Comparison of ENCODE assay signal across 8 cellular contexts in genomic region chr13:94711561-94712286, GRCh38. TPM values are rescaled to one million over a fixed set of nuclear protein-coding genes. Genes with fewer than 3 reads are reported as not detected.
DNase-seq lines count a peak whose midpoint lies in the region; ATAC-seq and TF ChIP-seq lines count a peak whose summit lies in the region.

No MANE protein-coding gene starts in this region.

- H3K9me2 ChIP-seq in Karpas-422 (replicated peaks; ENCODE audit: insufficient read depth, low read length), result no peaks in the 10 kb centered on the region

- no peaks in the 10 kb centered on the region for H3K9me3 ChIP-seq in RWPE2 (ENCODE audit: severe bottlenecking)
- H3K9me3 ChIP-seq in Karpas-422 (ENCODE audit: low read length), result no peaks in the 10 kb centered on the region

- H3K4me3 ChIP-seq in RWPE2 (ENCODE audit: severe bottlenecking) (peak overlapping the region; percentile 10), fibroblast of the aortic adventitia (ENCODE audit: low read depth, low read length) (peak overlapping the region; percentile 17), Karpas-422 (ENCODE audit: low read length) (no peak overlapping the region)

- H3K4me1 ChIP-seq in RWPE2 (ENCODE audit: insufficient read depth, poor library complexity, severe bottlenecking) (no peaks in the 10 kb centered on the region), Karpas-422 (ENCODE audit: low read length) (no peaks in the 10 kb centered on the region)

- no peaks in the 10 kb centered on the region for H3K79me2 ChIP-seq in Karpas-422 (ENCODE audit: low read length)

- CTCF ChIA-PET in GM10248 (lab: Yijun Ruan, JAX), result no interaction called here

- H3K27me3 ChIP-seq in RWPE2 (ENCODE audit: insufficient read depth, poor library complexity, severe bottlenecking) (peaks cover 97% of the 10 kb centered on the region), Karpas-422 (ENCODE audit: low read length) (no peaks in the 10 kb centered on the region)

- ATAC-seq in GM21723 (IDR thresholded peaks at IDR 0.05; ENCODE audit: unreplicated experiment), result peak; percentile 34
- ATAC-seq in RWPE2 (ENCODE audit: low read depth), result peak; percentile 17; the same call in 2 of the 3 replicates
- no peak for ATAC-seq in GM19324 (IDR thresholded peaks at IDR 0.05; ENCODE audit: low FRiP score, unreplicated experiment)

- no peak overlapping the region for H3K27ac ChIP-seq in RWPE2 (ENCODE audit: poor library complexity, severe bottlenecking)
- no peak overlapping the region for H3K27ac ChIP-seq in Karpas-422 (ENCODE audit: low read length)

- TF ChIP-seq CTCF in GM13976 (IDR thresholded peaks at IDR 0.05; ENCODE audit: borderline replicate concordance, control extremely low read depth, extremely low read depth, insufficient read depth, missing control alignments), result no peak
- TF ChIP-seq CTCF in RWPE2 (IDR thresholded peaks at IDR 0.05; ENCODE audit: poor library complexity, severe bottlenecking), result no peak
- TF ChIP-seq CTCF in fibroblast of the aortic adventitia (IDR thresholded peaks at IDR 0.05; ENCODE audit: insufficient read depth, low read length), result no peak
- no peak for TF ChIP-seq CTCF in GM10248 (IDR thresholded peaks at IDR 0.05; ENCODE audit: control extremely low read depth, extremely low read depth, low read depth, missing control alignments)

- DNase-seq in GM13976 (ENCODE audit: low spot score) (peak; percentile 52), RWPE2 (ENCODE audit: low spot score) (peak; percentile 58), fibroblast of the aortic adventitia (ENCODE audit: low read depth) (no peak), Karpas-422 (no peak), GM10248 (ENCODE audit: extremely low spot score) (no peak)
- DNase-seq in stimulated activated CD8-positive, alpha-beta memory T cell treated with anti-CD3 and anti-CD28 coated beads, Interleukin-4, amount 100 ng/mL, for 48 hours, result peak; percentile 44

- H3K9ac ChIP-seq in Karpas-422 (ENCODE audit: low read length), result no peak overlapping the region

- no peaks in the 10 kb centered on the region for H3K36me3 ChIP-seq in RWPE2 (ENCODE audit: low read depth)
- H3K36me3 ChIP-seq in Karpas-422 (ENCODE audit: insufficient read depth, low read length), result no peaks in the 10 kb centered on the region

- H4K20me1 ChIP-seq in Karpas-422 (ENCODE audit: insufficient read depth, low read depth, low read length), result no peaks in the 10 kb centered on the region

- H3K4me2 ChIP-seq in Karpas-422 (ENCODE audit: low read depth, low read length, poor library complexity, severe bottlenecking), result no peak overlapping the region

- POLR2A ChIA-PET in GM10248 (lab: Yijun Ruan, JAX), result no interaction called here

- in situ Hi-C loops in GM13976 (cut with MboI; ENCODE audit: low sequenced_read_pairs, unreplicated experiment), result no loop called here

- no peak overlapping the region for H2AFZ ChIP-seq in Karpas-422 (ENCODE audit: low read length)

RNA-seq across cellular contexts. Expression of gene SOX21, which starts 0.6 kb away (rescaled TPM):
- 0.09 TPM in 1 of 2 replicates, not detected in the other for total RNA-seq in fibroblast of the aortic adventitia (ENCODE audit: low replicate concordance)
- total RNA-seq in Karpas-422 (2014; rRNA removed; shearing (Covaris generic); ENCODE audit: low replicate concordance), result not detected in 2 replicates

Comparison
In these comparisons a context has a peak if more than half of its experiments do, and no peak if none do; other contexts are left out.
1. DNase-seq: peak in GM13976 (single experiment), RWPE2 (single experiment) and stimulated activated CD8-positive, alpha-beta memory T cell treated with anti-CD3 and anti-CD28 coated beads, Interleukin-4, amount 100 ng/mL, for 48 hours (single experiment); none in fibroblast of the aortic adventitia (single experiment), Karpas-422 (single experiment) and GM10248 (single experiment).